1 cellular context compared by ENCODE assay signal in the genomic region with DNA sequence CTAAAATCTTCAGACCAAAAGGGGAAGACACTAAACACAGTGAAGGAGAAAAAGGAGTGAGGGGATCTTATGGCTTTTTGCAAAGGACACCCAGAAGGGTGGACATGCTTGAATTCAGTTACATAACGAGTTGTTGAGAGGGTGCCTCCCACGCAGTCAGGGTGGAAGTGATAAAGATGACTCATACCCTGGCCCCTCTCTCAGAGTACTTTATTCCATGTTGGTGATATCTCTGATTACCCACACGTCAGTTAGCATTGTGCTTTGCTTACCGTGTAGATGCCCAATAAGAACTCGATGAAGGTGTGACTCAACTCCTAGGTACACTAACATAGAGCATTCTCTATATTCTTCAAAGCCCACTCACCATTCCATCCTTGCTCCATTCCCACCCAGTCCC.
TF ChIP-seq lines count a peak whose summit lies in the region.

No MANE protein-coding gene starts in this region.

TF ChIP-seq in K562, 482 proteins besides CTCF, POLR2A, EP300 and RAD21 (continued from another document and continues in another):
- TF ChIP-seq YBX1 (IDR thresholded peaks at IDR 0.05) (no peak), CXXC5 (CRISPR knock-in tag; IDR thresholded peaks at IDR 0.05) (peak; percentile 67), PTBP1 (IDR thresholded peaks at IDR 0.05; ENCODE audit: low read depth, low read length) (no peak), HDAC3 (IDR thresholded peaks at IDR 0.05; ENCODE audit: borderline replicate concordance, partially characterized antibody) (peak; percentile 76), MXI1 (IDR thresholded peaks at IDR 0.05; ENCODE audit: low read depth, low read length) (no peak), RBM15 (IDR thresholded peaks at IDR 0.05; ENCODE audit: insufficient read depth, low read length) (no peak), PYGO2 (tag; IDR thresholded peaks at IDR 0.05) (no peak), CREM (IDR thresholded peaks at IDR 0.05; ENCODE audit: low read depth) (peak; percentile 79), TBP (optimal IDR thresholded peaks at IDR 0.05; ENCODE audit: low read depth, low read length) (no peak), DNMT1 (IDR thresholded peaks at IDR 0.05) (no peak), MCM2 (IDR thresholded peaks at IDR 0.05; ENCODE audit: low read depth) (no peak), ARHGAP35 (IDR thresholded peaks at IDR 0.05; ENCODE audit: partially characterized antibody) (no peak), ZKSCAN3 (CRISPR knock-in tag; IDR thresholded peaks at IDR 0.05) (no peak), TAF7 (tag; IDR thresholded peaks at IDR 0.05) (no peak), LARP7 (IDR thresholded peaks at IDR 0.05) (no peak), THRAP3 (IDR thresholded peaks at IDR 0.05; ENCODE audit: borderline replicate concordance) (no peak), HNRNPK (IDR thresholded peaks at IDR 0.05; ENCODE audit: low read depth, low read length, poor library complexity, severe bottlenecking) (no peak), DPF2 (IDR thresholded peaks at IDR 0.05) (peak; percentile 97), SMAD1 (IDR thresholded peaks at IDR 0.05; ENCODE audit: low read depth, low read length, partially characterized antibody) (peak; percentile 97), ZNF79 (CRISPR knock-in tag; IDR thresholded peaks at IDR 0.05; ENCODE audit: low read depth) (no peak), SRSF7 (optimal IDR thresholded peaks at IDR 0.05; ENCODE audit: low read depth, low read length) (no peak), HMG20A (CRISPR knock-in tag; conservative IDR thresholded peaks at IDR 0.05) (no peak), CTBP1 (IDR thresholded peaks at IDR 0.05; ENCODE audit: borderline replicate concordance) (no peak; the same call in 1 of the 2 replicates), ZEB2 (IDR thresholded peaks at IDR 0.05) (0 out of 2 replicates have a peak, but pooled peaks have one; percentile 37), NELFE (IDR thresholded peaks at IDR 0.05; ENCODE audit: insufficient read depth, insufficient read length) (no peak), NRF1 (conservative IDR thresholded peaks at IDR 0.05 in 1 of 2, IDR thresholded peaks at IDR 0.05 in 1 of 2) (0 out of 4 replicates have a peak, but pooled peaks of 1 of the 2 experiments have one; percentile 19), MAFG (tag; conservative IDR thresholded peaks at IDR 0.05) (no peak), NUFIP1 (IDR thresholded peaks at IDR 0.05; ENCODE audit: partially characterized antibody) (no peak), HEY1 (CRISPR knock-in tag; IDR thresholded peaks at IDR 0.05; ENCODE audit: borderline replicate concordance) (no peak), MYC (IDR thresholded peaks at IDR 0.05; ENCODE audit: low read depth, low read length) (peak; percentile 46; the same call in 1 of the 2 replicates), MYC (CRISPR knock-in tag; IDR thresholded peaks at IDR 0.05; ENCODE audit: borderline replicate concordance, low read depth) (no peak), PRPF4 (IDR thresholded peaks at IDR 0.05; ENCODE audit: insufficient read depth, low read depth, low read length, poor library complexity, severe bottlenecking) (no peak), KDM2B (CRISPR knock-in tag; IDR thresholded peaks at IDR 0.05) (no peak), FOXP4 (CRISPR knock-in tag; IDR thresholded peaks at IDR 0.05; ENCODE audit: borderline replicate concordance) (no peak), FOSL1 (tag; conservative IDR thresholded peaks at IDR 0.05) (peak; percentile 99), NFXL1 (CRISPR knock-in tag; IDR thresholded peaks at IDR 0.05) (no peak), PPARD (CRISPR knock-in tag; IDR thresholded peaks at IDR 0.05) (no peak), ILK (tag; IDR thresholded peaks at IDR 0.05; ENCODE audit: borderline replicate concordance, low read depth) (no peak), NEUROD1 (IDR thresholded peaks at IDR 0.05; ENCODE audit: borderline replicate concordance, low read depth, low read length, partially characterized antibody) (peak; percentile 75), HDGF (IDR thresholded peaks at IDR 0.05) (no peak), GTF2F1 (IDR thresholded peaks at IDR 0.05; ENCODE audit: low read depth, low read length) (no peak), ZNF764 (CRISPR knock-in tag; IDR thresholded peaks at IDR 0.05; ENCODE audit: low read depth) (no peak), ZNF217 (CRISPR knock-in tag; IDR thresholded peaks at IDR 0.05) (no peak), HNRNPUL1 (IDR thresholded peaks at IDR 0.05; ENCODE audit: low read length) (no peak), MBD2 (IDR thresholded peaks at IDR 0.05; ENCODE audit: borderline replicate concordance, low read depth) (peak; percentile 73), TCF3 (CRISPR knock-in tag; IDR thresholded peaks at IDR 0.05) (peak; percentile 90), POLR3A (IDR thresholded peaks at IDR 0.05; ENCODE audit: borderline replicate concordance, extremely low read depth, insufficient read depth, insufficient read length) (no peak), XRCC5 (IDR thresholded peaks at IDR 0.05; ENCODE audit: low read depth, low read length) (no peak), MYNN (IDR thresholded peaks at IDR 0.05) (no peak; the same call in 1 of the 2 replicates), MYNN (CRISPR knock-in tag; IDR thresholded peaks at IDR 0.05) (no peak), RBM17 (IDR thresholded peaks at IDR 0.05; ENCODE audit: borderline replicate concordance, low read depth, low read length) (no peak), JUND (IDR thresholded peaks at IDR 0.05; ENCODE audit: borderline replicate concordance, low read depth, low read length) (peak; percentile 100), JUND (tag; IDR thresholded peaks at IDR 0.05; ENCODE audit: borderline replicate concordance, low read depth, low read length) (peak; percentile 100), RUNX1 (IDR thresholded peaks at IDR 0.05; ENCODE audit: low read depth) (no peak), ZNF584 (CRISPR knock-in tag; IDR thresholded peaks at IDR 0.05; ENCODE audit: low read depth) (no peak), HNRNPLL (IDR thresholded peaks at IDR 0.05; ENCODE audit: low read depth, low read length, poor library complexity, severe bottlenecking) (no peak), HDAC2 (IDR thresholded peaks at IDR 0.05) (peak; percentile 66; the same call in 1 of the 2 replicates), NR2C2 (CRISPR knock-in tag; IDR thresholded peaks at IDR 0.05) (no peak), NR2C2 (tag; IDR thresholded peaks at IDR 0.05) (no peak)
- TF ChIP-seq, protein P1, sequence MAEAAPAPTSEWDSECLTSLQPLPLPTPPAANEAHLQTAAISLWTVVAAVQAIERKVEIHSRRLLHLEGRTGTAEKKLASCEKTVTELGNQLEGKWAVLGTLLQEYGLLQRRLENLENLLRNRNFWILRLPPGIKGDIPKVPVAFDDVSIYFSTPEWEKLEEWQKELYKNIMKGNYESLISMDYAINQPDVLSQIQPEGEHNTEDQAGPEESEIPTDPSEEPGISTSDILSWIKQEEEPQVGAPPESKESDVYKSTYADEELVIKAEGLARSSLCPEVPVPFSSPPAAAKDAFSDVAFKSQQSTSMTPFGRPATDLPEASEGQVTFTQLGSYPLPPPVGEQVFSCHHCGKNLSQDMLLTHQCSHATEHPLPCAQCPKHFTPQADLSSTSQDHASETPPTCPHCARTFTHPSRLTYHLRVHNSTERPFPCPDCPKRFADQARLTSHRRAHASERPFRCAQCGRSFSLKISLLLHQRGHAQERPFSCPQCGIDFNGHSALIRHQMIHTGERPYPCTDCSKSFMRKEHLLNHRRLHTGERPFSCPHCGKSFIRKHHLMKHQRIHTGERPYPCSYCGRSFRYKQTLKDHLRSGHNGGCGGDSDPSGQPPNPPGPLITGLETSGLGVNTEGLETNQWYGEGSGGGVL (CRISPR knock-in tag; IDR thresholded peaks at IDR 0.05) = no peak
- TF ChIP-seq, protein P2, sequence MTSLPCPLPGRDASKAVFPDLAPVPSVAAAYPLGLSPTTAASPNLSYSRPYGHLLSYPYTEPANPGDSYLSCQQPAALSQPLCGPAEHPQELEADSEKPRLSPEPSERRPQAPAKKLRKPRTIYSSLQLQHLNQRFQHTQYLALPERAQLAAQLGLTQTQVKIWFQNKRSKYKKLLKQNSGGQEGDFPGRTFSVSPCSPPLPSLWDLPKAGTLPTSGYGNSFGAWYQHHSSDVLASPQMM (CRISPR knock-in tag; IDR thresholded peaks at IDR 0.05) = no peak
- TF ChIP-seq, protein P3, sequence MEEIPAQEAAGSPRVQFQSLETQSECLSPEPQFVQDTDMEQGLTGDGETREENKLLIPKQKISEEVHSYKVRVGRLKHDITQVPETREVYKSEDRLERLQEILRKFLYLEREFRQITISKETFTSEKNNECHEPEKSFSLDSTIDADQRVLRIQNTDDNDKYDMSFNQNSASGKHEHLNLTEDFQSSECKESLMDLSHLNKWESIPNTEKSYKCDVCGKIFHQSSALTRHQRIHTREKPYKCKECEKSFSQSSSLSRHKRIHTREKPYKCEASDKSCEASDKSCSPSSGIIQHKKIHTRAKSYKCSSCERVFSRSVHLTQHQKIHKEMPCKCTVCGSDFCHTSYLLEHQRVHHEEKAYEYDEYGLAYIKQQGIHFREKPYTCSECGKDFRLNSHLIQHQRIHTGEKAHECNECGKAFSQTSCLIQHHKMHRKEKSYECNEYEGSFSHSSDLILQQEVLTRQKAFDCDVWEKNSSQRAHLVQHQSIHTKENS (CRISPR knock-in tag; IDR thresholded peaks at IDR 0.05) = no peak
- TF ChIP-seq, protein P4, sequence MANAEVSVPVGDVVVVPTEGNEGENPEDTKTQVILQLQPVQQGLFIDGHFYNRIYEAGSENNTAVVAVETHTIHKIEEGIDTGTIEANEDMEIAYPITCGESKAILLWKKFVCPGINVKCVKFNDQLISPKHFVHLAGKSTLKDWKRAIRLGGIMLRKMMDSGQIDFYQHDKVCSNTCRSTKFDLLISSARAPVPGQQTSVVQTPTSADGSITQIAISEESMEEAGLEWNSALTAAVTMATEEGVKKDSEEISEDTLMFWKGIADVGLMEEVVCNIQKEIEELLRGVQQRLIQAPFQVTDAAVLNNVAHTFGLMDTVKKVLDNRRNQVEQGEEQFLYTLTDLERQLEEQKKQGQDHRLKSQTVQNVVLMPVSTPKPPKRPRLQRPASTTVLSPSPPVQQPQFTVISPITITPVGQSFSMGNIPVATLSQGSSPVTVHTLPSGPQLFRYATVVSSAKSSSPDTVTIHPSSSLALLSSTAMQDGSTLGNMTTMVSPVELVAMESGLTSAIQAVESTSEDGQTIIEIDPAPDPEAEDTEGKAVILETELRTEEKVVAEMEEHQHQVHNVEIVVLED (CRISPR knock-in tag; IDR thresholded peaks at IDR 0.05) = no peak
- TF ChIP-seq, protein P5, sequence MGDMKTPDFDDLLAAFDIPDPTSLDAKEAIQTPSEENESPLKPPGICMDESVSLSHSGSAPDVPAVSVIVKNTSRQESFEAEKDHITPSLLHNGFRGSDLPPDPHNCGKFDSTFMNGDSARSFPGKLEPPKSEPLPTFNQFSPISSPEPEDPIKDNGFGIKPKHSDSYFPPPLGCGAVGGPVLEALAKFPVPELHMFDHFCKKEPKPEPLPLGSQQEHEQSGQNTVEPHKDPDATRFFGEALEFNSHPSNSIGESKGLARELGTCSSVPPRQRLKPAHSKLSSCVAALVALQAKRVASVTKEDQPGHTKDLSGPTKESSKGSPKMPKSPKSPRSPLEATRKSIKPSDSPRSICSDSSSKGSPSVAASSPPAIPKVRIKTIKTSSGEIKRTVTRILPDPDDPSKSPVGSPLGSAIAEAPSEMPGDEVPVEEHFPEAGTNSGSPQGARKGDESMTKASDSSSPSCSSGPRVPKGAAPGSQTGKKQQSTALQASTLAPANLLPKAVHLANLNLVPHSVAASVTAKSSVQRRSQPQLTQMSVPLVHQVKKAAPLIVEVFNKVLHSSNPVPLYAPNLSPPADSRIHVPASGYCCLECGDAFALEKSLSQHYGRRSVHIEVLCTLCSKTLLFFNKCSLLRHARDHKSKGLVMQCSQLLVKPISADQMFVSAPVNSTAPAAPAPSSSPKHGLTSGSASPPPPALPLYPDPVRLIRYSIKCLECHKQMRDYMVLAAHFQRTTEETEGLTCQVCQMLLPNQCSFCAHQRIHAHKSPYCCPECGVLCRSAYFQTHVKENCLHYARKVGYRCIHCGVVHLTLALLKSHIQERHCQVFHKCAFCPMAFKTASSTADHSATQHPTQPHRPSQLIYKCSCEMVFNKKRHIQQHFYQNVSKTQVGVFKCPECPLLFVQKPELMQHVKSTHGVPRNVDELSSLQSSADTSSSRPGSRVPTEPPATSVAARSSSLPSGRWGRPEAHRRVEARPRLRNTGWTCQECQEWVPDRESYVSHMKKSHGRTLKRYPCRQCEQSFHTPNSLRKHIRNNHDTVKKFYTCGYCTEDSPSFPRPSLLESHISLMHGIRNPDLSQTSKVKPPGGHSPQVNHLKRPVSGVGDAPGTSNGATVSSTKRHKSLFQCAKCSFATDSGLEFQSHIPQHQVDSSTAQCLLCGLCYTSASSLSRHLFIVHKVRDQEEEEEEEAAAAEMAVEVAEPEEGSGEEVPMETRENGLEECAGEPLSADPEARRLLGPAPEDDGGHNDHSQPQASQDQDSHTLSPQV (IDR thresholded peaks at IDR 0.05) = no peak
- TF ChIP-seq, protein P6, sequence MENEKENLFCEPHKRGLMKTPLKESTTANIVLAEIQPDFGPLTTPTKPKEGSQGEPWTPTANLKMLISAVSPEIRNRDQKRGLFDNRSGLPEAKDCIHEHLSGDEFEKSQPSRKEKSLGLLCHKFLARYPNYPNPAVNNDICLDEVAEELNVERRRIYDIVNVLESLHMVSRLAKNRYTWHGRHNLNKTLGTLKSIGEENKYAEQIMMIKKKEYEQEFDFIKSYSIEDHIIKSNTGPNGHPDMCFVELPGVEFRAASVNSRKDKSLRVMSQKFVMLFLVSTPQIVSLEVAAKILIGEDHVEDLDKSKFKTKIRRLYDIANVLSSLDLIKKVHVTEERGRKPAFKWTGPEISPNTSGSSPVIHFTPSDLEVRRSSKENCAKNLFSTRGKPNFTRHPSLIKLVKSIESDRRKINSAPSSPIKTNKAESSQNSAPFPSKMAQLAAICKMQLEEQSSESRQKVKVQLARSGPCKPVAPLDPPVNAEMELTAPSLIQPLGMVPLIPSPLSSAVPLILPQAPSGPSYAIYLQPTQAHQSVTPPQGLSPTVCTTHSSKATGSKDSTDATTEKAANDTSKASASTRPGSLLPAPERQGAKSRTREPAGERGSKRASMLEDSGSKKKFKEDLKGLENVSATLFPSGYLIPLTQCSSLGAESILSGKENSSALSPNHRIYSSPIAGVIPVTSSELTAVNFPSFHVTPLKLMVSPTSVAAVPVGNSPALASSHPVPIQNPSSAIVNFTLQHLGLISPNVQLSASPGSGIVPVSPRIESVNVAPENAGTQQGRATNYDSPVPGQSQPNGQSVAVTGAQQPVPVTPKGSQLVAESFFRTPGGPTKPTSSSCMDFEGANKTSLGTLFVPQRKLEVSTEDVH (IDR thresholded peaks at IDR 0.05; ENCODE audit: low read depth, partially characterized antibody) = no peak
